23 cellular contexts compared by ENCODE assay signal in the genomic region with DNA sequence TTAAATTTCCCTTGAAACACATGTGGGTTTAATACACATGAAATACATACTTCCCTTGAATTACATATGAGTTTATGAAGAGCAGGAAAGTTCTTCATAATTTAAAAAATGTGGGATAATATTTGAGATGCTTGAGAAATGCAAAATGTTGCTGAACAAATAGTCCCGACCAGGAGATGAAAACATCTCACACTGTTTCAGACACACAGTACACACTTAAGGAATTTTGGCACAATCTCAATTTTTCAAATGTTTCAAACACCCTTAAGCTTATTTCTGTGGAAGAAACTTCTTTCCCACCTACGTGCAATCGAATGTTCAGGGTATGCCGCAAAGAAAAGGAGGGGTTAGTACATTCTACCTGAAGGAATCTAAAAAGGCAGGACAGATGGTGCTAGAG. TPM values are rescaled to one million over a fixed set of nuclear protein-coding genes. Genes with fewer than 3 reads are reported as not detected.
DNase-seq lines count a peak whose midpoint lies in the region; ATAC-seq, FAIRE-seq and TF ChIP-seq lines count a peak whose summit lies in the region.
"Had no signal": no experiment of that assay in that cellular context is flagged by ENCODE, and none has a peak within 500 bp of the region (broad histone marks: within the 10 kb centered on the region; RNA-seq: fewer than 3 reads in every experiment).

No MANE protein-coding gene starts in this region.

- H3K27me3 Mint-ChIP-seq in mesothelial cell of epicardium (ENCODE audit: low read depth) = peaks cover 1% of the 10 kb centered on the region

- no peak overlapping the region for H4K5ac ChIP-seq in H1 (ENCODE audit: insufficient read length, low read depth, low read length)

- H3K27ac ChIP-seq in RWPE2 (ENCODE audit: poor library complexity, severe bottlenecking) (no peak overlapping the region), H1 (ENCODE audit: low read depth, low read length) (no peak overlapping the region)
- H3K27ac ChIP-seq: 22Rv1, RWPE1 had no signal

- ATAC-seq in RWPE2 (ENCODE audit: low read depth) (peak; percentile 48; the same call in 1 of the 3 replicates), HG02588 (IDR thresholded peaks at IDR 0.05; ENCODE audit: unreplicated experiment) (no peak)
- ATAC-seq: HCT116, HepG2 had no signal

- no peak overlapping the region for H3K18ac ChIP-seq in H1 (ENCODE audit: extremely low read depth, low read length)

- H3K9me3 ChIP-seq in RWPE2 (ENCODE audit: severe bottlenecking) = no peaks in the 10 kb centered on the region
- no peaks in the 10 kb centered on the region for H3K9me3 ChIP-seq in H1 (ENCODE audit: insufficient read depth in 2 of 2, low read depth in 1 of 2, low read length in 1 of 2)

- no peak overlapping the region for H3K14ac ChIP-seq in H1 (ENCODE audit: insufficient read length)

- H2AK5ac ChIP-seq in H1 (ENCODE audit: low read depth, low read length) = no peak overlapping the region

- no peak overlapping the region for H4K91ac ChIP-seq in H1 (replicated peaks; ENCODE audit: insufficient read length, low read length)

- no peaks in the 10 kb centered on the region; the same call in 1 of the 2 replicates for H3K23me2 ChIP-seq in H1 (ENCODE audit: low read depth, low read length)

- FAIRE-seq in H1 (lab: Jason Lieb, UNC) = no peak
- FAIRE-seq: HepG2 had no signal

- peak overlapping the region; percentile 13 for H3K27ac Mint-ChIP-seq in mesothelial cell of epicardium

- 89% methylated on average over 4 of the region's 4 CpGs; no CpG with 5 or more reads in 1 of the 2 experiments for WGBS in H1 (ENCODE audit: extremely low coverage in 1 of 2, insufficient coverage in 1 of 2, insufficient read length in 1 of 2, insufficient replicate concordance in 2 of 2, low coverage in 1 of 2, low lambda C conversion rate in 2 of 2, missing lambda C conversion rate in 1 of 2), 2 experiments

- POLR2A ChIA-PET in H1 (lab: Charles Lee; ENCODE audit: partially characterized antibody) = interaction anchor here (1.2 kb wide), 1 partner anchor 39 kb away, joined by 3 read pairs; a partner anchor contains a TSS

- H3K27me3 ChIP-seq in RWPE2 (ENCODE audit: insufficient read depth, poor library complexity, severe bottlenecking) (no peaks in the 10 kb centered on the region), H1 (replicated peaks in 1 of 4; ENCODE audit: control insufficient read depth in 3 of 4, extremely low read depth in 1 of 4, insufficient read depth in 3 of 4, low read length in 3 of 4) (peaks cover 0 to 7% (median 5%) of the 10 kb centered on the region in 4 experiments; a peak in 3 of 7 replicates)

- no peak overlapping the region for H3K56ac ChIP-seq in H1 (replicated peaks; ENCODE audit: insufficient read length, low read depth, low read length)

- TF ChIP-seq EP300 in H1 (IDR thresholded peaks at IDR 0.05; ENCODE audit: borderline replicate concordance in 1 of 2, low read depth in 2 of 2, low read length in 2 of 2) = no peak

- H2BK20ac ChIP-seq in H1 (ENCODE audit: low read length) = no peak overlapping the region

- no peak overlapping the region for H2BK120ac ChIP-seq in H1 (replicated peaks; ENCODE audit: low read depth, low read length)

- no peaks in the 10 kb centered on the region for H3K36me3 ChIP-seq in RWPE2 (ENCODE audit: low read depth)
- no peaks in the 10 kb centered on the region for H3K36me3 ChIP-seq in H1 (ENCODE audit: control insufficient read depth in 2 of 4, insufficient read depth in 4 of 4, low read length in 3 of 4)

- H4K8ac ChIP-seq in H1 (ENCODE audit: extremely low read depth, insufficient read depth, low read length) = no peak overlapping the region

- peaks cover 3% of the 10 kb centered on the region for H3K9me3 Mint-ChIP-seq in mesothelial cell of epicardium

- peaks cover 30% of the 10 kb centered on the region for H3K4me1 Mint-ChIP-seq in mesothelial cell of epicardium

- no peaks in the 10 kb centered on the region for H3K36me3 Mint-ChIP-seq in mesothelial cell of epicardium

- TF ChIP-seq CTCF in AG09319 (IDR thresholded peaks at IDR 0.05; ENCODE audit: low read depth, low read length) (no peak), RWPE2 (IDR thresholded peaks at IDR 0.05; ENCODE audit: poor library complexity, severe bottlenecking) (no peak), H1 (IDR thresholded peaks at IDR 0.05; ENCODE audit: control extremely low read depth in 1 of 3, insufficient read depth in 1 of 3, low read depth in 1 of 3, low read length in 3 of 3) (no peak), mesothelial cell of epicardium (IDR thresholded peaks at IDR 0.05; ENCODE audit: unreplicated experiment) (no peak)

- H3K9ac ChIP-seq in H1 (replicated peaks in 1 of 4; ENCODE audit: extremely low read depth in 1 of 4, low read depth in 3 of 4, low read length in 3 of 4) = no peak overlapping the region

- H3K79me1 ChIP-seq in H1 (ENCODE audit: low read depth, low read length) = no peaks in the 10 kb centered on the region

- no peak overlapping the region for H2BK15ac ChIP-seq in H1 (ENCODE audit: low read length)

- DNase-seq in AG09319 (ENCODE audit: extremely low read depth, low read depth) (peak; percentile 32), RWPE2 (ENCODE audit: low spot score) (no peak), H1 (ENCODE audit: low read depth in 1 of 2, low spot score in 2 of 2) (no peak), mesothelial cell of epicardium (ENCODE audit: low spot score in 2 of 2, unreplicated experiment in 2 of 2) (no peak), cerebellar nuclear complex (lab: John Stamatoyannopoulos, UW) (no peak), glomerular visceral epithelial cell (ENCODE audit: extremely low spot score) (no peak)
- DNase-seq in activated CD8-positive, alpha-beta memory T cell treated with anti-CD3 and anti-CD28 coated beads, Interleukin-2, amount 50 U/mL, for 4 hours = no peak
- DNase-seq: DMS153, Kasumi-1, NCI-H1092 treated with DMSO at 0.1 percent for 48 hours, NCI-H1436, NCI-H187, NCI-H2081 treated with DMSO at 0.1 percent for 48 hours, NCI-H2171, NCI-H226, NCI-H510A, NCI-H69, SHP77 treated with DMSO at 0.1 percent for 48 hours had no signal

- no peak overlapping the region for H3K23ac ChIP-seq in H1 (ENCODE audit: insufficient read length)

- H3K4me3 Mint-ChIP-seq in mesothelial cell of epicardium = no peak overlapping the region

- H3K4ac ChIP-seq in H1 (replicated peaks; ENCODE audit: insufficient read length, low read depth, low read length) = no peak overlapping the region

- no peak for TF ChIP-seq POLR2A in H1 (IDR thresholded peaks at IDR 0.05; ENCODE audit: control extremely low read depth in 1 of 2, low read depth in 2 of 2, low read length in 2 of 2)

- H2BK5ac ChIP-seq in H1 (ENCODE audit: low read depth, low read length) = no peak overlapping the region

- CTCF ChIA-PET in H1 (lab: Charles Lee; ENCODE audit: partially characterized antibody) = no interaction called here

- H3K4me1 ChIP-seq in RWPE2 (ENCODE audit: insufficient read depth, poor library complexity, severe bottlenecking) = no peaks in the 10 kb centered on the region
- peaks cover 0 to 5% (median 2%) of the 10 kb centered on the region in 4 experiments; a peak in 4 of 7 replicates for H3K4me1 ChIP-seq in H1 (replicated peaks in 1 of 4; ENCODE audit: control insufficient read depth in 3 of 4, insufficient read depth in 4 of 4, low read length in 3 of 4)

- no peak overlapping the region for H3K4me2 ChIP-seq in H1 (ENCODE audit: insufficient read depth in 1 of 2, low read depth in 2 of 2, low read length in 2 of 2)

- no peak for TF ChIP-seq RAD21 in H1 (IDR thresholded peaks at IDR 0.05 in 1 of 2, conservative IDR thresholded peaks at IDR 0.05 in 1 of 2; ENCODE audit: low read depth in 2 of 2, low read length in 2 of 2)

- no peak overlapping the region for H3K4me3 ChIP-seq in RWPE2 (ENCODE audit: severe bottlenecking)
- no peak overlapping the region for H3K4me3 ChIP-seq in H1 (ENCODE audit: extremely low read depth in 1 of 4, insufficient read depth in 2 of 4, low read depth in 3 of 4, low read length in 4 of 4)

- H3K79me2 ChIP-seq in H1 (ENCODE audit: control insufficient read depth in 1 of 2, insufficient read depth in 2 of 2, low read length in 2 of 2) = no peaks in the 10 kb centered on the region

- H4K20me1 ChIP-seq in H1 (replicated peaks in 1 of 2; ENCODE audit: control insufficient read depth in 1 of 2, insufficient read depth in 2 of 2, low read length in 2 of 2) = no peaks in the 10 kb centered on the region

- no peak overlapping the region for H2BK12ac ChIP-seq in H1 (ENCODE audit: low read depth, low read length)

- H2AFZ ChIP-seq in H1 (ENCODE audit: low read length) = peak overlapping the region; percentile 16; the same call in 1 of the 2 replicates

TF ChIP-seq in H1, 55 proteins besides CTCF, POLR2A, EP300 and RAD21 (continues in another document):
- TF ChIP-seq HDAC2 (IDR thresholded peaks at IDR 0.05; ENCODE audit: borderline replicate concordance in 1 of 2, low read depth in 2 of 2, low read length in 2 of 2) = no peak
- no peak for TF ChIP-seq POU5F1 (IDR thresholded peaks at IDR 0.05; ENCODE audit: low read depth, low read length)
- TF ChIP-seq, protein P1, sequence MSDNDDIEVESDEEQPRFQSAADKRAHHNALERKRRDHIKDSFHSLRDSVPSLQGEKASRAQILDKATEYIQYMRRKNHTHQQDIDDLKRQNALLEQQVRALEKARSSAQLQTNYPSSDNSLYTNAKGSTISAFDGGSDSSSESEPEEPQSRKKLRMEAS (IDR thresholded peaks at IDR 0.05) = no peak
- no peak for TF ChIP-seq BCL11A (IDR thresholded peaks at IDR 0.05; ENCODE audit: low read depth in 2 of 2, low read length in 2 of 2)
- no peak for TF ChIP-seq SUZ12 (IDR thresholded peaks at IDR 0.05; ENCODE audit: low read length)
- no peak for TF ChIP-seq CBX5 (IDR thresholded peaks at IDR 0.05; ENCODE audit: low read depth, low read length)
- TF ChIP-seq CTBP2 (IDR thresholded peaks at IDR 0.05; ENCODE audit: borderline replicate concordance, insufficient read depth, insufficient read length, low read length) = no peak
- no peak for TF ChIP-seq GTF2F1 (IDR thresholded peaks at IDR 0.05; ENCODE audit: borderline replicate concordance, low read depth, low read length)
- TF ChIP-seq BACH1 (IDR thresholded peaks at IDR 0.05; ENCODE audit: low read length) = no peak
- no peak for TF ChIP-seq SIN3A (conservative IDR thresholded peaks at IDR 0.05 in 1 of 2, IDR thresholded peaks at IDR 0.05 in 1 of 2; ENCODE audit: low read depth in 1 of 2, low read length in 2 of 2)
- no peak for TF ChIP-seq JUN (IDR thresholded peaks at IDR 0.05; ENCODE audit: low read depth, low read length)

RNA-seq across cellular contexts. Expression of a gene that starts 38.6 kb away (rescaled TPM):
- total RNA-seq in H1 (2021; fragmentation: NEBNext Ultra II Directional; extraction: Animal tissue kit (Norgen Biotek cat#: 25700)) = 133 and 142 TPM in 2 replicates
- polyA plus RNA-seq in H1 (2011; rRNA removed) = 39.3 and 59.5 TPM in 2 replicates
- 85.8 TPM for polyA plus RNA-seq in H1 (2011; cell fraction: cytosol; rRNA removed)
- polyA plus RNA-seq in H1 (2011; cell fraction: nucleus; rRNA removed) = 28.8 TPM
- polyA plus RNA-seq in H1 (2012, experiment 1 of 2) = 102 to 153 TPM (median 112 TPM) in 4 replicates
- polyA plus RNA-seq in H1 (2012, experiment 2 of 2) = 16.1 TPM
- polyA plus RNA-seq in H1 (2013, experiment 1 of 2) = 219 TPM
- polyA plus RNA-seq in H1 (2013, experiment 2 of 2) = 221 TPM
- 34.5 and 39.4 TPM in 2 replicates for polyA minus RNA-seq in H1 (2011; rRNA and poly(A)+ RNA removed)
- 28.8 TPM for polyA minus RNA-seq in H1 (2011; cell fraction: cytosol; rRNA and poly(A)+ RNA removed)
- 25.4 TPM for polyA minus RNA-seq in H1 (2011; cell fraction: nucleus; rRNA and poly(A)+ RNA removed)
- total RNA-seq in mesothelial cell of epicardium = 45.5 to 46.7 TPM (median 46.1 TPM) in 3 replicates
